8 cellular contexts compared by ENCODE assay signal in genomic region chr2:12501469-12502147, GRCh38.
DNase-seq lines count a peak whose midpoint lies in the region; ATAC-seq, FAIRE-seq and TF ChIP-seq lines count a peak whose summit lies in the region.

No MANE protein-coding gene starts in this region.

- DNase-seq in fibroblast of pulmonary artery (ENCODE audit: low read depth) (peak; percentile 61), urothelium cell line (ENCODE audit: low spot score) (no peak), dedifferentiated amniotic fluid mesenchymal stem cell (ENCODE audit: extremely low spot score) (no peak), midbrain (lab: John Stamatoyannopoulos, UW) (no peak)
- DNase-seq in stimulated activated CD8-positive, alpha-beta memory T cell treated with anti-CD3 and anti-CD28 coated beads, Interleukin-4, amount 100 ng/mL, for 24 hours (ENCODE audit: low read depth), result peak; percentile 61

- no peak overlapping the region for H3K4me3 ChIP-seq in fibroblast of pulmonary artery (replicated peaks; ENCODE audit: low read depth, low read length)

- TF ChIP-seq CTCF in fibroblast of pulmonary artery (IDR thresholded peaks at IDR 0.05; ENCODE audit: low read length, missing control alignments), result no peak

- peak; percentile 89 for ATAC-seq in GM19351 (IDR thresholded peaks at IDR 0.05; ENCODE audit: unreplicated experiment)
- ATAC-seq in HG03139 (IDR thresholded peaks at IDR 0.05; ENCODE audit: unreplicated experiment), result peak; percentile 89
- ATAC-seq in activated CD4-positive, CD25-positive, alpha-beta regulatory T cell treated with anti-CD3 and anti-CD28 coated beads, Interleukin-2, amount 50 U/mL, for 24 hours, result peak; percentile 60 to 79

- no peak for FAIRE-seq in urothelium cell line (lab: Jason Lieb, UNC)

Comparison
In these comparisons a context has a peak if more than half of its experiments do, and no peak if none do; other contexts are left out.
1. DNase-seq: peak in fibroblast of pulmonary artery (single experiment) and stimulated activated CD8-positive, alpha-beta memory T cell treated with anti-CD3 and anti-CD28 coated beads, Interleukin-4, amount 100 ng/mL, for 24 hours (single experiment); none in urothelium cell line (single experiment), dedifferentiated amniotic fluid mesenchymal stem cell (single experiment) and midbrain (single experiment).
2. Peak in every context shown above with its lines, with median percentiles within 50 percentile points of each other: ATAC-seq.